In the genomic region with DNA sequence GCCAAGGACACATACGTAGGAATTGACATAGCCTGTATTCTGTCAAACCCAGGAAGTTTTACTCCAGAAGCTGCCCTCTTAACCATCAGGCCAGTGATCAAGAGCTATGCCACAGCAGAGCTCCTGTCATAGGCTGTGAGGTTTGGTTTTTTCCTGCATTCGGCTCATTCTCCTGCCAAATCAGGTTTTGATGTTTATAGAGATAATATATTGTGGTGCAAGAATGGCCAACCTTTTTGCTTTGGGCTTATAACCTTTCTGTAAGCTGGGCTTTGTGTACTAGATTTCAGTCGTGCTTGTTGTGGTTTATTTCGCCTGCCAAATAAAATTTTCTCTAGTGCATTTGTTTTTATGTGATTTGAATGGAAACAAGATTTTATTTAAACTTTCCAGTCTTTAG, we compare ENCODE assay signal across 11 cellular contexts. TPM values are rescaled to one million over a fixed set of nuclear protein-coding genes. Genes with fewer than 3 reads are reported as not detected.
A peak's percentile ranks its signal among the peaks of the same experiment; 100 is the strongest.
DNase-seq lines count a peak whose midpoint lies in the region; ATAC-seq, FAIRE-seq and TF ChIP-seq lines count a peak whose summit lies in the region.
"Had no signal": no experiment of that assay in that cellular context is flagged by ENCODE, and none has a peak within 500 bp of the region (broad histone marks: within the 10 kb centered on the region; RNA-seq: fewer than 3 reads in every experiment).

No MANE protein-coding gene starts in this region.

- H2BK120ac ChIP-seq in mesenchymal stem cell (ENCODE audit: low read depth, low read length): no peak overlapping the region

- H3K4me1 ChIP-seq in astrocyte (ENCODE audit: insufficient read depth, low read length) (peaks cover 10% of the 10 kb centered on the region), mesenchymal stem cell (ENCODE audit: control insufficient read depth, insufficient read depth, low read depth, low read length) (peaks cover 4% of the 10 kb centered on the region), thyroid gland (peaks cover 23 to 32% of the 10 kb centered on the region in 2 donors)

- H2BK5ac ChIP-seq in mesenchymal stem cell (ENCODE audit: low read depth, low read length, poor library complexity, severe bottlenecking): no peak overlapping the region

- no peaks in the 10 kb centered on the region for H3K27me3 Mint-ChIP-seq in activated naive CD4-positive, alpha-beta T cell treated with anti-CD3 and anti-CD28 coated beads, Interleukin-2, amount 50 U/mL, for 24 hours
- no peaks in the 10 kb centered on the region for H3K27me3 Mint-ChIP-seq in astrocyte (ENCODE audit: low read depth, unreplicated experiment)

- H3K23ac ChIP-seq in mesenchymal stem cell (ENCODE audit: low read length in 2 of 2): no peak overlapping the region

- H3K79me1 ChIP-seq in mesenchymal stem cell (replicated peaks; ENCODE audit: low read length, poor library complexity, severe bottlenecking): peaks cover 13% of the 10 kb centered on the region

- no peak for TF ChIP-seq POLR2A in thyroid gland (IDR thresholded peaks at IDR 0.05)

- DNase-seq in activated naive CD4-positive, alpha-beta T cell (lab: John Stamatoyannopoulos, UW): no peak
- DNase-seq in astrocyte (ENCODE audit: low read depth): no peak
- DNase-seq in mesenchymal stem cell: no peak
- peak in 1 of 2 donors; percentile 7 for DNase-seq in thyroid gland
- no peak for DNase-seq in HTR-8/SVneo (ENCODE audit: insufficient read length, low spot score)
- DNase-seq in OCI-M1 (lab: John Stamatoyannopoulos, UW): no peak
- DNase-seq: NCI-H1092 treated with DMSO at 0.1 percent for 48 hours; stimulated activated CD4-positive, alpha-beta T cell treated with anti-CD3 and anti-CD28 coated beads, Interleukin-15, amount 100 ng/mL, for 24 hours had no signal

- peaks cover 70% of the 10 kb centered on the region for H3K4me1 Mint-ChIP-seq in activated naive CD4-positive, alpha-beta T cell treated with anti-CD3 and anti-CD28 coated beads, Interleukin-2, amount 50 U/mL, for 24 hours
- peaks cover 21% of the 10 kb centered on the region for H3K4me1 Mint-ChIP-seq in astrocyte (ENCODE audit: low read depth, unreplicated experiment)

- H3K36me3 Mint-ChIP-seq in activated naive CD4-positive, alpha-beta T cell treated with anti-CD3 and anti-CD28 coated beads, Interleukin-2, amount 50 U/mL, for 24 hours: peaks cover 27% of the 10 kb centered on the region
- H3K36me3 Mint-ChIP-seq in astrocyte (ENCODE audit: low read depth, unreplicated experiment): peaks cover 8% of the 10 kb centered on the region

- H3K9me3 Mint-ChIP-seq in activated naive CD4-positive, alpha-beta T cell treated with anti-CD3 and anti-CD28 coated beads, Interleukin-2, amount 50 U/mL, for 24 hours: peaks cover 8% of the 10 kb centered on the region
- H3K9me3 Mint-ChIP-seq in astrocyte (ENCODE audit: unreplicated experiment): peaks cover 10% of the 10 kb centered on the region

- no peak overlapping the region for H2AK5ac ChIP-seq in mesenchymal stem cell (ENCODE audit: low read length, severe bottlenecking)

- no peak overlapping the region for H3K27ac ChIP-seq in astrocyte (ENCODE audit: low read depth, low read length)
- H3K27ac ChIP-seq in mesenchymal stem cell (ENCODE audit: low read length, poor library complexity, severe bottlenecking): no peak overlapping the region
- H3K27ac ChIP-seq in thyroid gland: peak overlapping the region in 2 of 3 donors; percentile 94 to 98

- TF ChIP-seq CTCF in astrocyte (IDR thresholded peaks at IDR 0.05; ENCODE audit: insufficient read depth, low read depth, low read length) (no peak), thyroid gland (IDR thresholded peaks at IDR 0.05) (no peak)

- H3K9me3 ChIP-seq in astrocyte (ENCODE audit: insufficient read depth, low read depth, low read length) (no peaks in the 10 kb centered on the region), mesenchymal stem cell (ENCODE audit: control insufficient read depth, low read length) (peaks cover 19% of the 10 kb centered on the region), thyroid gland (peaks cover 3% of the 10 kb centered on the region)

- H3K4me3 ChIP-seq in astrocyte (ENCODE audit: insufficient read depth, low read depth, low read length): peak overlapping the region; percentile 99
- peak overlapping the region in 1 of 2 experiments; percentile 86 for H3K4me3 ChIP-seq in mesenchymal stem cell (ENCODE audit: insufficient read depth in 1 of 2, low read depth in 1 of 2, low read length in 2 of 2)
- H3K4me3 ChIP-seq in thyroid gland (replicated peaks in 1 of 3): no peak overlapping the region

- H3K4me2 ChIP-seq in astrocyte (ENCODE audit: low read length): peak overlapping the region; percentile 99
- no peak overlapping the region for H3K4me2 ChIP-seq in mesenchymal stem cell (ENCODE audit: low read length, poor library complexity, severe bottlenecking)

- H3K27me3 ChIP-seq in astrocyte (ENCODE audit: insufficient read depth, low read length) (no peaks in the 10 kb centered on the region), mesenchymal stem cell (ENCODE audit: control insufficient read depth in 1 of 2, insufficient read depth in 1 of 2, low read length in 2 of 2) (no peaks in the 10 kb centered on the region), thyroid gland (no peaks in the 10 kb centered on the region)

- peaks cover 59% of the 10 kb centered on the region for H4K20me1 ChIP-seq in astrocyte (ENCODE audit: insufficient read depth, low read length)

- ATAC-seq in HG03521 (IDR thresholded peaks at IDR 0.05; ENCODE audit: unreplicated experiment): no peak

- no peak overlapping the region for H3K14ac ChIP-seq in mesenchymal stem cell (ENCODE audit: low read length in 2 of 2)

- H4K8ac ChIP-seq in mesenchymal stem cell (ENCODE audit: low read length): no peak overlapping the region

- H3K36me3 ChIP-seq in astrocyte (ENCODE audit: insufficient read depth, low read length) (peaks cover 7% of the 10 kb centered on the region), mesenchymal stem cell (ENCODE audit: control insufficient read depth in 1 of 2, insufficient read depth in 2 of 2, low read depth in 1 of 2, low read length in 2 of 2) (peaks cover 0 to 34% of the 10 kb centered on the region in 2 experiments), thyroid gland (no peaks in the 10 kb centered on the region)

- no peak overlapping the region for H3K18ac ChIP-seq in mesenchymal stem cell (ENCODE audit: low read depth in 1 of 2, low read length in 2 of 2)

- H2BK12ac ChIP-seq in mesenchymal stem cell (ENCODE audit: low read length in 2 of 2): no peak overlapping the region

- H4K91ac ChIP-seq in mesenchymal stem cell (ENCODE audit: low read length): no peak overlapping the region

- H2AFZ ChIP-seq in astrocyte (ENCODE audit: low read depth, low read length): no peak overlapping the region
- no peak overlapping the region for H2AFZ ChIP-seq in mesenchymal stem cell (ENCODE audit: low read depth, low read length)

- intact Hi-C loops in thyroid gland (cut with DNase I): loop anchor here (10.0 kb wide), 1 partner anchor 249 kb away; a partner anchor contains a TSS

- peaks cover 67% of the 10 kb centered on the region for H3K79me2 ChIP-seq in astrocyte (ENCODE audit: insufficient read depth, low read length)

- FAIRE-seq in astrocyte (lab: Jason Lieb, UNC) (no peak), HTR-8/SVneo (lab: Jason Lieb, UNC) (no peak)
- FAIRE-seq: RCC 7860 had no signal

- 79% methylated on average over 4 of the region's 4 CpGs for WGBS in mesenchymal stem cell
- 57 to 63% methylated on average over 4 of the region's 4 CpGs for WGBS in thyroid gland, 2 donors

- H2BK15ac ChIP-seq in mesenchymal stem cell (ENCODE audit: low read depth, poor library complexity, severe bottlenecking): no peak overlapping the region

- H3K27ac Mint-ChIP-seq in activated naive CD4-positive, alpha-beta T cell treated with anti-CD3 and anti-CD28 coated beads, Interleukin-2, amount 50 U/mL, for 24 hours: peak overlapping the region; percentile 69
- no peak overlapping the region for H3K27ac Mint-ChIP-seq in astrocyte (ENCODE audit: unreplicated experiment)

- H3K9ac ChIP-seq in astrocyte (ENCODE audit: low read length): no peak overlapping the region
- peak overlapping the region; percentile 94 for H3K9ac ChIP-seq in mesenchymal stem cell (ENCODE audit: low read length)

- H3K4me3 Mint-ChIP-seq in activated naive CD4-positive, alpha-beta T cell treated with anti-CD3 and anti-CD28 coated beads, Interleukin-2, amount 50 U/mL, for 24 hours: peak overlapping the region; percentile 97
- H3K4me3 Mint-ChIP-seq in astrocyte (ENCODE audit: unreplicated experiment): peak overlapping the region; percentile 96

- H3K4ac ChIP-seq in mesenchymal stem cell (ENCODE audit: low read depth in 1 of 2, low read length in 2 of 2): no peak overlapping the region

RNA-seq across cellular contexts. Expression of a gene that starts 2.4 kb away (rescaled TPM):
- total RNA-seq in astrocyte: 76.2 and 83.4 TPM in 2 replicates
- 14.3 TPM for polyA plus RNA-seq in mesenchymal stem cell (2013, experiment 1 of 2)
- polyA plus RNA-seq in mesenchymal stem cell (2013, experiment 2 of 2): 14.2 TPM
- 10 to 100 TPM; 39.5 to 60.9 (median 51.1) TPM for total RNA-seq in thyroid gland

Comparison
In these comparisons a context has a peak if more than half of its experiments do, and no peak if none do; other contexts are left out.
1. H3K27ac ChIP-seq: peak in thyroid gland (2 of 3); none in astrocyte (single experiment) and mesenchymal stem cell (single experiment).